ENCODE assay signal across 2 cellular contexts in genomic region chr16:29695675-29696074, GRCh38. TPM values are rescaled to one million over a fixed set of nuclear protein-coding genes. Genes with fewer than 3 reads are reported as not detected.
"Had no signal": no experiment of that assay in that cellular context is flagged by ENCODE, and none has a peak within 500 bp of the region (broad histone marks: within the 10 kb centered on the region; RNA-seq: fewer than 3 reads in every experiment).

No MANE protein-coding gene starts in this region.

RNA-seq across cellular contexts. Expression of gene SPN, which starts 32.6 kb away (rescaled TPM):
- total RNA-seq: IMR-90, SJSA1 had no signal

RNA-seq across cellular contexts. Expression of gene C16orf54, which starts 50.1 kb away (rescaled TPM):
- total RNA-seq: IMR-90, SJSA1 had no signal
